In the genomic region with DNA sequence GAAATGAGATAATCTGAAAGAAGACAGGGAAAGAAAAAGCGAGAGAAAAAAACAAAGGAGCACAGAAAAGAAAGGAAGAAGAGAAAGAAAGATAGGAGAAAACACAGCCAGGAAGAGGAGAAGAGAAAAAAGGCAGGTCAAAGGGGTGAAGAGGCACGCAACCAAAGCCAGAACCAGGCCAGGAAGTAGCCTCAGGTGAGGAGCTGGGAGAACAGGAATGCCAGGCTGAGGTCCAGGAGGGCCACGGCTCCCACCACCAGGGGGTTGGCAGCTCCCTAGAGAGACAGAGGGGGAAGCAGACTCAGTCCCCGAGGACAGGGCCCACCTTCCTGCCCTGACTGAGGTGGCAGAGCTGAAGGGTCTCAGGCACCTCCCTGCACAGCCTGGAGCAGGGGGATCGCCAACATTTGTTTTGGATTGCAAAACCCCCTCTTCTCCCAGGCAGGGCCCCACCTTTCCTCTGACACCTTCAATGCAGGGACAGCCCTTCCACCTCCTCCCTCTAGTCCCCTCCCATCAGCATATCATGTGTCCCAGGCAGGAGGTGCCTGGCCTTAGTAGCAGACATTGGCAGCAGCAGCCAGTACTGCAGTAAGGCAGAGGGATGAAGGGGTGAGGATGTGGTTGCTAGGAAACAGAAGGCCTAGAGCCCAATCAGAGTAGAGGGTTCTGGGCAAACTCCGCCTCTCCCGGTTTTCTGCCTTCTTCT, we compare ENCODE assay signal across 1 cellular context.
TF ChIP-seq lines count a peak whose summit lies in the region.

No MANE protein-coding gene starts in this region.

TF ChIP-seq in HepG2, 621 proteins besides CTCF, POLR2A, EP300 and RAD21 (continued from another document and continues in another):
- TF ChIP-seq ZNF639 (CRISPR knock-in tag; conservative IDR thresholded peaks at IDR 0.05) (no peak), FOSL2 (CRISPR knock-in tag; IDR thresholded peaks at IDR 0.05) (peak; percentile 26), ATF7-NPFF (CRISPR knock-in tag; IDR thresholded peaks at IDR 0.05; ENCODE audit: low read depth) (no peak), SOX5 (CRISPR knock-in tag; IDR thresholded peaks at IDR 0.05; ENCODE audit: borderline replicate concordance) (no peak), KDM6A (CRISPR knock-in tag; IDR thresholded peaks at IDR 0.05; ENCODE audit: low read depth) (no peak), SMC3 (IDR thresholded peaks at IDR 0.05; ENCODE audit: low read length) (no peak), ZNF788 (CRISPR knock-in tag; IDR thresholded peaks at IDR 0.05; ENCODE audit: borderline replicate concordance) (no peak), CEBPZ (IDR thresholded peaks at IDR 0.05; ENCODE audit: low read length) (no peak), SRY (CRISPR knock-in tag; IDR thresholded peaks at IDR 0.05) (0 out of 2 replicates have a peak, but pooled peaks have one; percentile 0), HIC2 (CRISPR knock-in tag; IDR thresholded peaks at IDR 0.05; ENCODE audit: low read depth) (0 out of 2 replicates have a peak, but pooled peaks have one; percentile 24), SCMH1 (CRISPR knock-in tag; IDR thresholded peaks at IDR 0.05; ENCODE audit: borderline replicate concordance) (no peak), MEIS2 (CRISPR knock-in tag; IDR thresholded peaks at IDR 0.05) (no peak), GATA4 (IDR thresholded peaks at IDR 0.05; ENCODE audit: borderline replicate concordance, low read depth) (no peak), ZBTB42 (CRISPR knock-in tag; IDR thresholded peaks at IDR 0.05) (no peak), GATAD2A (CRISPR knock-in tag; IDR thresholded peaks at IDR 0.05) (peak; percentile 21), MAX (IDR thresholded peaks at IDR 0.05) (no peak), ONECUT2 (CRISPR knock-in tag; IDR thresholded peaks at IDR 0.05) (no peak), RBAK (CRISPR knock-in tag; IDR thresholded peaks at IDR 0.05) (no peak), ZGPAT (CRISPR knock-in tag; IDR thresholded peaks at IDR 0.05) (no peak), NR0B2 (CRISPR knock-in tag; IDR thresholded peaks at IDR 0.05) (no peak), CAMTA2 (CRISPR knock-in tag; IDR thresholded peaks at IDR 0.05; ENCODE audit: borderline replicate concordance) (no peak), HNF4G (IDR thresholded peaks at IDR 0.05; ENCODE audit: borderline replicate concordance, low read depth, low read length) (no peak), HNF4G (CRISPR knock-in tag; IDR thresholded peaks at IDR 0.05; ENCODE audit: borderline replicate concordance, low read depth) (no peak), ZNF281 (CRISPR knock-in tag; IDR thresholded peaks at IDR 0.05; ENCODE audit: borderline replicate concordance) (no peak), FOXA3 (CRISPR knock-in tag; IDR thresholded peaks at IDR 0.05) (no peak), EEA1 (CRISPR knock-in tag; IDR thresholded peaks at IDR 0.05; ENCODE audit: borderline replicate concordance) (0 out of 2 replicates have a peak, but pooled peaks have one; percentile 29), SYNCRIP (IDR thresholded peaks at IDR 0.05; ENCODE audit: insufficient read depth, low read depth, low read length) (no peak), PRPF4 (IDR thresholded peaks at IDR 0.05; ENCODE audit: low read depth, low read length, poor library complexity, severe bottlenecking) (peak; percentile 5), ZFP36L2 (CRISPR knock-in tag; IDR thresholded peaks at IDR 0.05) (no peak), ZNF512 (CRISPR knock-in tag; IDR thresholded peaks at IDR 0.05) (peak; percentile 93; the same call in 1 of the 2 replicates), BCL6 (CRISPR knock-in tag; IDR thresholded peaks at IDR 0.05) (no peak), KDM4B (CRISPR knock-in tag; IDR thresholded peaks at IDR 0.05) (no peak)
- TF ChIP-seq, protein P1, sequence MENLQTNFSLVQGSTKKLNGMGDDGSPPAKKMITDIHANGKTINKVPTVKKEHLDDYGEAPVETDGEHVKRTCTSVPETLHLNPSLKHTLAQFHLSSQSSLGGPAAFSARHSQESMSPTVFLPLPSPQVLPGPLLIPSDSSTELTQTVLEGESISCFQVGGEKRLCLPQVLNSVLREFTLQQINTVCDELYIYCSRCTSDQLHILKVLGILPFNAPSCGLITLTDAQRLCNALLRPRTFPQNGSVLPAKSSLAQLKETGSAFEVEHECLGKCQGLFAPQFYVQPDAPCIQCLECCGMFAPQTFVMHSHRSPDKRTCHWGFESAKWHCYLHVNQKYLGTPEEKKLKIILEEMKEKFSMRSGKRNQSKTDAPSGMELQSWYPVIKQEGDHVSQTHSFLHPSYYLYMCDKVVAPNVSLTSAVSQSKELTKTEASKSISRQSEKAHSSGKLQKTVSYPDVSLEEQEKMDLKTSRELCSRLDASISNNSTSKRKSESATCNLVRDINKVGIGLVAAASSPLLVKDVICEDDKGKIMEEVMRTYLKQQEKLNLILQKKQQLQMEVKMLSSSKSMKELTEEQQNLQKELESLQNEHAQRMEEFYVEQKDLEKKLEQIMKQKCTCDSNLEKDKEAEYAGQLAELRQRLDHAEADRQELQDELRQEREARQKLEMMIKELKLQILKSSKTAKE (CRISPR knock-in tag; IDR thresholded peaks at IDR 0.05; ENCODE audit: borderline replicate concordance): no peak
- TF ChIP-seq, protein P2, sequence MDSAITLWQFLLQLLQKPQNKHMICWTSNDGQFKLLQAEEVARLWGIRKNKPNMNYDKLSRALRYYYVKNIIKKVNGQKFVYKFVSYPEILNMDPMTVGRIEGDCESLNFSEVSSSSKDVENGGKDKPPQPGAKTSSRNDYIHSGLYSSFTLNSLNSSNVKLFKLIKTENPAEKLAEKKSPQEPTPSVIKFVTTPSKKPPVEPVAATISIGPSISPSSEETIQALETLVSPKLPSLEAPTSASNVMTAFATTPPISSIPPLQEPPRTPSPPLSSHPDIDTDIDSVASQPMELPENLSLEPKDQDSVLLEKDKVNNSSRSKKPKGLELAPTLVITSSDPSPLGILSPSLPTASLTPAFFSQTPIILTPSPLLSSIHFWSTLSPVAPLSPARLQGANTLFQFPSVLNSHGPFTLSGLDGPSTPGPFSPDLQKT (CRISPR knock-in tag; IDR thresholded peaks at IDR 0.05; ENCODE audit: borderline replicate concordance): no peak
- TF ChIP-seq, protein P3, sequence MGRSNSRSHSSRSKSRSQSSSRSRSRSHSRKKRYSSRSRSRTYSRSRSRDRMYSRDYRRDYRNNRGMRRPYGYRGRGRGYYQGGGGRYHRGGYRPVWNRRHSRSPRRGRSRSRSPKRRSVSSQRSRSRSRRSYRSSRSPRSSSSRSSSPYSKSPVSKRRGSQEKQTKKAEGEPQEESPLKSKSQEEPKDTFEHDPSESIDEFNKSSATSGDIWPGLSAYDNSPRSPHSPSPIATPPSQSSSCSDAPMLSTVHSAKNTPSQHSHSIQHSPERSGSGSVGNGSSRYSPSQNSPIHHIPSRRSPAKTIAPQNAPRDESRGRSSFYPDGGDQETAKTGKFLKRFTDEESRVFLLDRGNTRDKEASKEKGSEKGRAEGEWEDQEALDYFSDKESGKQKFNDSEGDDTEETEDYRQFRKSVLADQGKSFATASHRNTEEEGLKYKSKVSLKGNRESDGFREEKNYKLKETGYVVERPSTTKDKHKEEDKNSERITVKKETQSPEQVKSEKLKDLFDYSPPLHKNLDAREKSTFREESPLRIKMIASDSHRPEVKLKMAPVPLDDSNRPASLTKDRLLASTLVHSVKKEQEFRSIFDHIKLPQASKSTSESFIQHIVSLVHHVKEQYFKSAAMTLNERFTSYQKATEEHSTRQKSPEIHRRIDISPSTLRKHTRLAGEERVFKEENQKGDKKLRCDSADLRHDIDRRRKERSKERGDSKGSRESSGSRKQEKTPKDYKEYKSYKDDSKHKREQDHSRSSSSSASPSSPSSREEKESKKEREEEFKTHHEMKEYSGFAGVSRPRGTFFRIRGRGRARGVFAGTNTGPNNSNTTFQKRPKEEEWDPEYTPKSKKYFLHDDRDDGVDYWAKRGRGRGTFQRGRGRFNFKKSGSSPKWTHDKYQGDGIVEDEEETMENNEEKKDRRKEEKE (IDR thresholded peaks at IDR 0.05): no peak
